Comparison of ENCODE assay signal across 1 cellular context in the genomic region with DNA sequence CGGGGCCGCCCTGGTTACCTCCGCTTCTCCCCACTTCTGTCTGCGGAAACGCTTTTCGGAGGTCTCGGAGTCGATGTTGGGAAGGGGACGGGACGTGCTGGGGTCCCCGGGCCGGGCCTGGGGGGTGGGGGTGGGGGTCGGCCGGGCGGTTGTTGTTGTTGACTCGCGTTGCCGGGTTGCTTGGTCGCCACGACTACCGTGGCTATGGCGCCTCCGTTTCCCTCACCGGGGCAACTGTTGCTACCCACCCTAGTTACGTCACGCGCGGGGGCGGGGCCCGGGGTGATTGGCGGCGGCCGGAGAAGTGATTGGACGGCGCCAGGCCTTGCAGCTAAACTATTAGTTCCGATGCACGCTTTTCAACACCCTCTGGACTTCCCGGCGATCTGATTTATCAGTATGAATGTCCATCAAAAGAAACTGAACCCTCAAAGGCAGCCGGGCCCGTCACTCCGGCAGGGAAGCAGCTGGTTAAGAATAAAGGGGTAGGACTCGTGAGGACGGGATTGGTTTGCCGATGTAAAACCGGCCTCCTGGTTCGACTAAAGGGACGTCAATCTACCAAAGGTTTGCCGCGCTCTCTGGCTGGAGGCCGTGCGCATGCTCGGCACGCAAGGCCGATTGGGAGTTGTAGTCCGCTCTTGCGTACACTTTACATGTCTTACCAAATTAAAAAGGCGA.
TF ChIP-seq lines count a peak whose summit lies in the region.

A gene (minus strand): TSS at position 236 of the 681 bp plus-strand sequence. CDS start 12,477 bp downstream, outside the sequence.

TF ChIP-seq in HEK293, 187 proteins besides CTCF, POLR2A, EP300 and RAD21 (continued from another document):
- TF ChIP-seq, protein P1, sequence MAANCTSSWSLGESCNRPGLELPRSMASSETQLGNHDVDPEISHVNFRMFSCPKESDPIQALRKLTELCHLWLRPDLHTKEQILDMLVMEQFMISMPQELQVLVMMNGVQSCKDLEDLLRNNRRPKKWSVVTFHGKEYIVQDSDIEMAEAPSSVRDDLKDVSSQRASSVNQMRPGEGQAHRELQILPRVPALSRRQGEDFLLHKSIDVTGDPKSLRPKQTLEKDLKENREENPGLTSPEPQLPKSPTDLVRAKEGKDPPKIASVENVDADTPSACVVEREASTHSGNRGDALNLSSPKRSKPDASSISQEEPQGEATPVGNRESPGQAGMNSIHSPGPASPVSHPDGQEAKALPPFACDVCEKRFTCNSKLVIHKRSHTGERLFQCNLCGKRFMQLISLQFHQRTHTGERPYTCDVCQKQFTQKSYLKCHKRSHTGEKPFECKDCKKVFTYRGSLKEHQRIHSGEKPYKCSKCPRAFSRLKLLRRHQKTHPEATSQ (tag by site-specific recombination; IDR thresholded peaks at IDR 0.05) = no peak
- TF ChIP-seq ZNF76 (tag by site-specific recombination; IDR thresholded peaks at IDR 0.05; ENCODE audit: borderline replicate concordance, low read depth) (peak; percentile 97), SCRT2 (tag by site-specific recombination; IDR thresholded peaks at IDR 0.05) (peak; percentile 99), ZNF174 (tag by site-specific recombination; IDR thresholded peaks at IDR 0.05) (no peak), ZNF555 (tag by site-specific recombination; conservative IDR thresholded peaks at IDR 0.05) (no peak), PRDM1 (tag by site-specific recombination; IDR thresholded peaks at IDR 0.05) (no peak), ZNF324 (tag by site-specific recombination; IDR thresholded peaks at IDR 0.05) (no peak), ZNF510 (tag by site-specific recombination; IDR thresholded peaks at IDR 0.05; ENCODE audit: insufficient replicate concordance) (no peak), ZNF837 (tag by site-specific recombination; IDR thresholded peaks at IDR 0.05) (no peak), ZBTB21 (tag by site-specific recombination; IDR thresholded peaks at IDR 0.05) (no peak), ZFHX2 (tag by site-specific recombination; conservative IDR thresholded peaks at IDR 0.05) (peak; percentile 36), ZNF341 (tag by site-specific recombination; IDR thresholded peaks at IDR 0.05; ENCODE audit: low read depth) (no peak), ZNF416 (tag by site-specific recombination; IDR thresholded peaks at IDR 0.05) (no peak), ZNF2 (tag by site-specific recombination; IDR thresholded peaks at IDR 0.05) (no peak), SP2 (tag by site-specific recombination; IDR thresholded peaks at IDR 0.05) (peak; percentile 98), TCF7L2 (IDR thresholded peaks at IDR 0.05; ENCODE audit: borderline replicate concordance, low read depth, low read length) (no peak), ZBTB48 (tag by site-specific recombination; IDR thresholded peaks at IDR 0.05) (no peak), ZBTB7A (tag by site-specific recombination; IDR thresholded peaks at IDR 0.05; ENCODE audit: low read depth) (peak; percentile 60; the same call in 1 of the 2 replicates), ZBTB8A (tag by site-specific recombination; IDR thresholded peaks at IDR 0.05) (no peak), MYNN (tag by site-specific recombination; IDR thresholded peaks at IDR 0.05; ENCODE audit: borderline replicate concordance) (peak; percentile 97), KLF16 (tag by site-specific recombination; IDR thresholded peaks at IDR 0.05) (0 out of 2 replicates have a peak, but pooled peaks have one; percentile 18), ZNF266 (tag by site-specific recombination; IDR thresholded peaks at IDR 0.05; ENCODE audit: low read depth) (no peak), ZNF670 (tag by site-specific recombination; IDR thresholded peaks at IDR 0.05; ENCODE audit: low read depth) (no peak), ZNF830 (tag by site-specific recombination; IDR thresholded peaks at IDR 0.05; ENCODE audit: low read depth) (no peak), ZNF514 (tag by site-specific recombination; IDR thresholded peaks at IDR 0.05) (no peak), SP3 (tag by site-specific recombination; IDR thresholded peaks at IDR 0.05) (peak; percentile 94), YY1 (tag by site-specific recombination; IDR thresholded peaks at IDR 0.05) (peak; percentile 53), YY2 (tag by site-specific recombination; IDR thresholded peaks at IDR 0.05) (peak; percentile 23; the same call in 1 of the 2 replicates), KLF1 (tag by site-specific recombination; IDR thresholded peaks at IDR 0.05) (no peak), SCRT1 (tag by site-specific recombination; IDR thresholded peaks at IDR 0.05; ENCODE audit: borderline replicate concordance) (peak; percentile 92)
- TF ChIP-seq, protein P2, sequence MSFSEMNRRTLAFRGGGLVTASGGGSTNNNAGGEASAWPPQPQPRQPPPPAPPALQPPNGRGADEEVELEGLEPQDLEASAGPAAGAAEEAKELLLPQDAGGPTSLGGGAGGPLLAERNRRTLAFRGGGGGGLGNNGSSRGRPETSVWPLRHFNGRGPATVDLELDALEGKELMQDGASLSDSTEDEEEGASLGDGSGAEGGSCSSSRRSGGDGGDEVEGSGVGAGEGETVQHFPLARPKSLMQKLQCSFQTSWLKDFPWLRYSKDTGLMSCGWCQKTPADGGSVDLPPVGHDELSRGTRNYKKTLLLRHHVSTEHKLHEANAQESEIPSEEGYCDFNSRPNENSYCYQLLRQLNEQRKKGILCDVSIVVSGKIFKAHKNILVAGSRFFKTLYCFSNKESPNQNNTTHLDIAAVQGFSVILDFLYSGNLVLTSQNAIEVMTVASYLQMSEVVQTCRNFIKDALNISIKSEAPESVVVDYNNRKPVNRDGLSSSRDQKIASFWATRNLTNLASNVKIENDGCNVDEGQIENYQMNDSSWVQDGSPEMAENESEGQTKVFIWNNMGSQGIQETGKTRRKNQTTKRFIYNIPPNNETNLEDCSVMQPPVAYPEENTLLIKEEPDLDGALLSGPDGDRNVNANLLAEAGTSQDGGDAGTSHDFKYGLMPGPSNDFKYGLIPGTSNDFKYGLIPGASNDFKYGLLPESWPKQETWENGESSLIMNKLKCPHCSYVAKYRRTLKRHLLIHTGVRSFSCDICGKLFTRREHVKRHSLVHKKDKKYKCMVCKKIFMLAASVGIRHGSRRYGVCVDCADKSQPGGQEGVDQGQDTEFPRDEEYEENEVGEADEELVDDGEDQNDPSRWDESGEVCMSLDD (tag by site-specific recombination; IDR thresholded peaks at IDR 0.05) = no peak
- TF ChIP-seq, protein P3, sequence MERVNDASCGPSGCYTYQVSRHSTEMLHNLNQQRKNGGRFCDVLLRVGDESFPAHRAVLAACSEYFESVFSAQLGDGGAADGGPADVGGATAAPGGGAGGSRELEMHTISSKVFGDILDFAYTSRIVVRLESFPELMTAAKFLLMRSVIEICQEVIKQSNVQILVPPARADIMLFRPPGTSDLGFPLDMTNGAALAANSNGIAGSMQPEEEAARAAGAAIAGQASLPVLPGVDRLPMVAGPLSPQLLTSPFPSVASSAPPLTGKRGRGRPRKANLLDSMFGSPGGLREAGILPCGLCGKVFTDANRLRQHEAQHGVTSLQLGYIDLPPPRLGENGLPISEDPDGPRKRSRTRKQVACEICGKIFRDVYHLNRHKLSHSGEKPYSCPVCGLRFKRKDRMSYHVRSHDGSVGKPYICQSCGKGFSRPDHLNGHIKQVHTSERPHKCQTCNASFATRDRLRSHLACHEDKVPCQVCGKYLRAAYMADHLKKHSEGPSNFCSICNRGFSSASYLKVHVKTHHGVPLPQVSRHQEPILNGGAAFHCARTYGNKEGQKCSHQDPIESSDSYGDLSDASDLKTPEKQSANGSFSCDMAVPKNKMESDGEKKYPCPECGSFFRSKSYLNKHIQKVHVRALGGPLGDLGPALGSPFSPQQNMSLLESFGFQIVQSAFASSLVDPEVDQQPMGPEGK (tag by site-specific recombination; IDR thresholded peaks at IDR 0.05) = peak; percentile 59
- TF ChIP-seq, protein P4, sequence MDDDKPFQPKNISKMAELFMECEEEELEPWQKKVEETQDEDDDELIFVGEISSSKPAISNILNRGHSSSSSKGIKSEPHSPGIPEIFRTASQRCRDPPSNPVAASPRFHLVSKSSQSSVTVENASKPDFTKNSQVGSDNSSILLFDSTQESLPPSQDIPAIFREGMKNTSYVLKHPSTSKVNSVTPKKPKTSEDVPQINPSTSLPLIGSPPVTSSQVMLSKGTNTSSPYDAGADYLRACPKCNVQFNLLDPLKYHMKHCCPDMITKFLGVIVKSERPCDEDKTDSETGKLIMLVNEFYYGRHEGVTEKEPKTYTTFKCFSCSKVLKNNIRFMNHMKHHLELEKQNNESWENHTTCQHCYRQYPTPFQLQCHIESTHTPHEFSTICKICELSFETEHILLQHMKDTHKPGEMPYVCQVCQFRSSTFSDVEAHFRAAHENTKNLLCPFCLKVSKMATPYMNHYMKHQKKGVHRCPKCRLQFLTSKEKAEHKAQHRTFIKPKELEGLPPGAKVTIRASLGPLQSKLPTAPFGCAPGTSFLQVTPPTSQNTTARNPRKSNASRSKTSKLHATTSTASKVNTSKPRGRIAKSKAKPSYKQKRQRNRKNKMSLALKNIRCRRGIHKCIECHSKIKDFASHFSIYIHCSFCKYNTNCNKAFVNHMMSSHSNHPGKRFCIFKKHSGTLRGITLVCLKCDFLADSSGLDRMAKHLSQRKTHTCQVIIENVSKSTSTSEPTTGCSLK (tag by site-specific recombination; IDR thresholded peaks at IDR 0.05) = no peak
- TF ChIP-seq, protein P5, sequence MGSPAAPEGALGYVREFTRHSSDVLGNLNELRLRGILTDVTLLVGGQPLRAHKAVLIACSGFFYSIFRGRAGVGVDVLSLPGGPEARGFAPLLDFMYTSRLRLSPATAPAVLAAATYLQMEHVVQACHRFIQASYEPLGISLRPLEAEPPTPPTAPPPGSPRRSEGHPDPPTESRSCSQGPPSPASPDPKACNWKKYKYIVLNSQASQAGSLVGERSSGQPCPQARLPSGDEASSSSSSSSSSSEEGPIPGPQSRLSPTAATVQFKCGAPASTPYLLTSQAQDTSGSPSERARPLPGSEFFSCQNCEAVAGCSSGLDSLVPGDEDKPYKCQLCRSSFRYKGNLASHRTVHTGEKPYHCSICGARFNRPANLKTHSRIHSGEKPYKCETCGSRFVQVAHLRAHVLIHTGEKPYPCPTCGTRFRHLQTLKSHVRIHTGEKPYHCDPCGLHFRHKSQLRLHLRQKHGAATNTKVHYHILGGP (tag by site-specific recombination; IDR thresholded peaks at IDR 0.05) = no peak
- TF ChIP-seq, protein P6, sequence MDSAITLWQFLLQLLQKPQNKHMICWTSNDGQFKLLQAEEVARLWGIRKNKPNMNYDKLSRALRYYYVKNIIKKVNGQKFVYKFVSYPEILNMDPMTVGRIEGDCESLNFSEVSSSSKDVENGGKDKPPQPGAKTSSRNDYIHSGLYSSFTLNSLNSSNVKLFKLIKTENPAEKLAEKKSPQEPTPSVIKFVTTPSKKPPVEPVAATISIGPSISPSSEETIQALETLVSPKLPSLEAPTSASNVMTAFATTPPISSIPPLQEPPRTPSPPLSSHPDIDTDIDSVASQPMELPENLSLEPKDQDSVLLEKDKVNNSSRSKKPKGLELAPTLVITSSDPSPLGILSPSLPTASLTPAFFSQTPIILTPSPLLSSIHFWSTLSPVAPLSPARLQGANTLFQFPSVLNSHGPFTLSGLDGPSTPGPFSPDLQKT (IDR thresholded peaks at IDR 0.05; ENCODE audit: borderline replicate concordance, low read depth, low read length) = no peak
- TF ChIP-seq, protein P7, sequence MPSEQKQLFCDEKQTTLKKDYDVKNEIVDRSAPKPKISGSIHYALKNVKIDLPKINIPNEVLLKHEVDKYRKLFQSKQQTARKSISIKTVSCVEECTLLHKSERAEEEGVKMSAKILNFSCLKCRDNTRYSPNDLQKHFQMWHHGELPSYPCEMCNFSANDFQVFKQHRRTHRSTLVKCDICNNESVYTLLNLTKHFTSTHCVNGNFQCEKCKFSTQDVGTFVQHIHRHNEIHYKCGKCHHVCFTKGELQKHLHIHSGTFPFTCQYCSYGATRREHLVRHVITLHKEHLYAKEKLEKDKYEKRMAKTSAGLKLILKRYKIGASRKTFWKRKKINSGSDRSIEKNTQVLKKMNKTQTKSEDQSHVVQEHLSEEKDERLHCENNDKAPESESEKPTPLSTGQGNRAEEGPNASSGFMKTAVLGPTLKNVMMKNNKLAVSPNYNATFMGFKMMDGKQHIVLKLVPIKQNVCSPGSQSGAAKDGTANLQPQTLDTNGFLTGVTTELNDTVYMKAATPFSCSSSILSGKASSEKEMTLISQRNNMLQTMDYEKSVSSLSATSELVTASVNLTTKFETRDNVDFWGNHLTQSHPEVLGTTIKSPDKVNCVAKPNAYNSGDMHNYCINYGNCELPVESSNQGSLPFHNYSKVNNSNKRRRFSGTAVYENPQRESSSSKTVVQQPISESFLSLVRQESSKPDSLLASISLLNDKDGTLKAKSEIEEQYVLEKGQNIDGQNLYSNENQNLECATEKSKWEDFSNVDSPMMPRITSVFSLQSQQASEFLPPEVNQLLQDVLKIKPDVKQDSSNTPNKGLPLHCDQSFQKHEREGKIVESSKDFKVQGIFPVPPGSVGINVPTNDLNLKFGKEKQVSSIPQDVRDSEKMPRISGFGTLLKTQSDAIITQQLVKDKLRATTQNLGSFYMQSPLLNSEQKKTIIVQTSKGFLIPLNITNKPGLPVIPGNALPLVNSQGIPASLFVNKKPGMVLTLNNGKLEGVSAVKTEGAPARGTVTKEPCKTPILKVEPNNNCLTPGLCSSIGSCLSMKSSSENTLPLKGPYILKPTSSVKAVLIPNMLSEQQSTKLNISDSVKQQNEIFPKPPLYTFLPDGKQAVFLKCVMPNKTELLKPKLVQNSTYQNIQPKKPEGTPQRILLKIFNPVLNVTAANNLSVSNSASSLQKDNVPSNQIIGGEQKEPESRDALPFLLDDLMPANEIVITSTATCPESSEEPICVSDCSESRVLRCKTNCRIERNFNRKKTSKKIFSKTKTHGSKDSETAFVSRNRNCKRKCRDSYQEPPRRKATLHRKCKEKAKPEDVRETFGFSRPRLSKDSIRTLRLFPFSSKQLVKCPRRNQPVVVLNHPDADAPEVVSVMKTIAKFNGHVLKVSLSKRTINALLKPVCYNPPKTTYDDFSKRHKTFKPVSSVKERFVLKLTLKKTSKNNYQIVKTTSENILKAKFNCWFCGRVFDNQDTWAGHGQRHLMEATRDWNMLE (tag by site-specific recombination; conservative IDR thresholded peaks at IDR 0.05; ENCODE audit: low read depth) = 0 out of 2 replicates have a peak, but pooled peaks have one; percentile 26
- TF ChIP-seq, protein P8, sequence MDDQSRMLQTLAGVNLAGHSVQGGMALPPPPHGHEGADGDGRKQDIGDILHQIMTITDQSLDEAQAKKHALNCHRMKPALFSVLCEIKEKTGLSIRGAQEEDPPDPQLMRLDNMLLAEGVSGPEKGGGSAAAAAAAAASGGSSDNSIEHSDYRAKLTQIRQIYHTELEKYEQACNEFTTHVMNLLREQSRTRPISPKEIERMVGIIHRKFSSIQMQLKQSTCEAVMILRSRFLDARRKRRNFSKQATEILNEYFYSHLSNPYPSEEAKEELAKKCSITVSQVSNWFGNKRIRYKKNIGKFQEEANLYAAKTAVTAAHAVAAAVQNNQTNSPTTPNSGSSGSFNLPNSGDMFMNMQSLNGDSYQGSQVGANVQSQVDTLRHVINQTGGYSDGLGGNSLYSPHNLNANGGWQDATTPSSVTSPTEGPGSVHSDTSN (CRISPR knock-in tag; IDR thresholded peaks at IDR 0.05) = peak; percentile 99
